In the genomic region with DNA sequence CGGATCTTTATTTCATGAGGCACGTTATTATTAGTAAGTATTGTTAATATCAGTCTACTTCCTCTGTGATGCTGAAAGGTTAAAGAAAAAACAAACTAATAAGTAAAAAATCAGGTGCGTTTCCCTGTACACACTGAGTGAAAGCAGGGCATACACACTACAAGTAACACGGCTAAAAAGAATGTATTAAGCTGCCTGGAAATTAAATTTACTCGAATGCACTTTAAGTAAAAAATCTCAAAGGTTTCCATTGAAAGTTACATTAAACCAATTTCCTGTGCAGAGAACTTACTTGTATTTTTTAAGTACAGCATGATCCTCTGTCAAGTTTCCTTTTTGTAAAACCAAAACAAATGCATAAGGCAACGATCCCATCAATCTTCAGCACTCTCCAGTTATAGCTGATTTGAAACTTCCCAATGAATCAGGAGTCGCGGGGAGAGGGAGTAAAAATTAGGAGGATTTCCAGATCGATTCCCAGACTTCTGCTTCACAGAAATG, we compare ENCODE assay signal across 8 cellular contexts. TPM values are rescaled to one million over a fixed set of nuclear protein-coding genes. Genes with fewer than 3 reads are reported as not detected.
DNase-seq lines count a peak whose midpoint lies in the region; ATAC-seq and TF ChIP-seq lines count a peak whose summit lies in the region.

No MANE protein-coding gene starts in this region.

- no peak for TF ChIP-seq POLR2A in NB4 (IDR thresholded peaks at IDR 0.05; ENCODE audit: extremely low read depth, insufficient read length)

- H3K9me3 ChIP-seq in effector memory CD4-positive, alpha-beta T cell (ENCODE audit: control insufficient read depth, low read length): no peaks in the 10 kb centered on the region
- no peaks in the 10 kb centered on the region for H3K9me3 ChIP-seq in neuron (ENCODE audit: low read length)

- peaks cover 24% of the 10 kb centered on the region for H3K4me1 Mint-ChIP-seq in Calu3 (ENCODE audit: low read depth, unreplicated experiment)

- H3K27me3 Mint-ChIP-seq in Calu3 (ENCODE audit: unreplicated experiment): peaks cover 53% of the 10 kb centered on the region

- BruUV-seq in Calu3 (replicated peaks; lab: Mats Ljungman, UMichigan): TSS peak; percentile 40

- peak overlapping the region; percentile 99 for H3K4me3 ChIP-seq in NB4 (ENCODE audit: low read depth, low read length)
- H3K4me3 ChIP-seq in effector memory CD4-positive, alpha-beta T cell (ENCODE audit: insufficient read depth, low read depth, low read length, poor library complexity, severe bottlenecking): peak overlapping the region; percentile 89
- peak overlapping the region; percentile 85 for H3K4me3 ChIP-seq in neuron (ENCODE audit: low read length)

- intact Hi-C loops in Calu3 (cut with micrococcal nuclease; ENCODE audit: unreplicated experiment): no loop called here

- CTCF ChIA-PET in Calu3 (lab: Charles Lee): interaction anchor here (1.5 kb wide), 1 partner anchor 11 kb away, joined by 6 read pairs; no protein-coding TSS in a partner anchor

- DNase-seq in Calu3: no peak
- DNase-seq in NB4 (ENCODE audit: low read depth): no peak
- DNase-seq in effector memory CD4-positive, alpha-beta T cell: no peak
- no peak for DNase-seq in EL
- DNase-seq in kidney tubule cell (ENCODE audit: low spot score): no peak

- TF ChIP-seq CTCF in Calu3 (IDR thresholded peaks at IDR 0.05; ENCODE audit: unreplicated experiment) (no peak), NB4 (IDR thresholded peaks at IDR 0.05; ENCODE audit: low read depth, low read length) (no peak)

- H3K27ac Mint-ChIP-seq in Calu3 (ENCODE audit: unreplicated experiment): peak overlapping the region; percentile 40

- no peaks in the 10 kb centered on the region for H3K36me3 ChIP-seq in effector memory CD4-positive, alpha-beta T cell (ENCODE audit: control insufficient read depth, insufficient read depth, low read length)
- no peaks in the 10 kb centered on the region for H3K36me3 ChIP-seq in neuron (ENCODE audit: insufficient read depth, low read length)

- no peaks in the 10 kb centered on the region for H3K27me3 ChIP-seq in effector memory CD4-positive, alpha-beta T cell (replicated peaks; ENCODE audit: control insufficient read depth, insufficient read depth, low read length, poor library complexity, severe bottlenecking)
- H3K27me3 ChIP-seq in neuron (ENCODE audit: insufficient read depth, low read length): no peaks in the 10 kb centered on the region

- ATAC-seq in GM18517 (IDR thresholded peaks at IDR 0.05; ENCODE audit: unreplicated experiment) (no peak), HG03139 (IDR thresholded peaks at IDR 0.05; ENCODE audit: unreplicated experiment) (no peak)

- H3K9me3 Mint-ChIP-seq in Calu3 (ENCODE audit: low read depth, unreplicated experiment): no peaks in the 10 kb centered on the region

- H3K4me1 ChIP-seq in effector memory CD4-positive, alpha-beta T cell (ENCODE audit: control insufficient read depth, insufficient read depth, low read length, poor library complexity, severe bottlenecking): peaks cover 20% of the 10 kb centered on the region
- peaks cover 24% of the 10 kb centered on the region for H3K4me1 ChIP-seq in neuron (ENCODE audit: insufficient read depth, low read length)

- H2AFZ ChIP-seq in neuron (ENCODE audit: low read depth, low read length): peak overlapping the region; percentile 96

- H3K36me3 Mint-ChIP-seq in Calu3 (ENCODE audit: insufficient read depth, unreplicated experiment): peaks cover 26% of the 10 kb centered on the region

- peak overlapping the region; percentile 84 for H3K27ac ChIP-seq in effector memory CD4-positive, alpha-beta T cell (ENCODE audit: insufficient read depth, low read length, poor library complexity, severe bottlenecking)

- peak overlapping the region; percentile 77 for H3K4me3 Mint-ChIP-seq in Calu3 (ENCODE audit: low read depth, unreplicated experiment)

RNA-seq across cellular contexts. Expression of gene BCL2, which starts 0.6 kb away (rescaled TPM):
- total RNA-seq in Calu3 (2022): 2.9 and 4.0 TPM in 2 replicates

RNA-seq across cellular contexts. Expression of gene KDSR, which starts 48.1 kb away (rescaled TPM):
- total RNA-seq in Calu3 (2022): 53.3 and 59.3 TPM in 2 replicates
